In genomic region chr9:100472725-100473261, GRCh38 we compare ENCODE assay signal across 8 cellular contexts. TPM values are rescaled to one million over a fixed set of nuclear protein-coding genes. Genes with fewer than 3 reads are reported as not detected.
DNase-seq lines count a peak whose midpoint lies in the region; ATAC-seq and TF ChIP-seq lines count a peak whose summit lies in the region.

TMEFF1 (plus strand) TSS chr9:100473149; CDS start chr9:100473545, 396 bp downstream.

- POLR2A ChIA-PET in CD4-positive, alpha-beta memory T cell (lab: Charles Lee; ENCODE audit: partially characterized antibody): no interaction called here
- POLR2A ChIA-PET in WTC11 (lab: Charles Lee): interaction anchor here (0.5 to 1.4 kb wide), 8 partner anchors 17 to 139 kb away, joined by 3 to 5 read pairs (median 3); partner anchors contain the start of genes MSANTD3 and TEX10

- H3K27me3 Mint-ChIP-seq in CD4-positive, alpha-beta memory T cell: peaks cover 25% of the 10 kb centered on the region in 2 donors
- no peaks in the 10 kb centered on the region for H3K27me3 Mint-ChIP-seq in WTC11 (ENCODE audit: low read depth)

- H3K27ac ChIP-seq in CD4-positive, alpha-beta memory T cell (ENCODE audit: low read depth, low read length): no peak within 1 kb of the TSS
- no peak within 1 kb of the TSS for H3K27ac ChIP-seq in coronary artery
- no peak within 1 kb of the TSS for H3K27ac ChIP-seq in right lobe of liver

- no peaks in the 10 kb centered on the region for H3K36me3 ChIP-seq in CD4-positive, alpha-beta memory T cell (ENCODE audit: insufficient read depth, low read length)
- no peaks in the 10 kb centered on the region for H3K36me3 ChIP-seq in right lobe of liver

- peak within 1 kb of the TSS in 1 of 2 donors; percentile 35 for H3K4me3 ChIP-seq in CD4-positive, alpha-beta memory T cell (ENCODE audit: low read length in 2 of 2)
- peak within 1 kb of the TSS; percentile 73 for H3K4me3 ChIP-seq in coronary artery
- H3K4me3 ChIP-seq in right lobe of liver: peak within 1 kb of the TSS; percentile 25 to 43 (median 30)

- H3K9me3 Mint-ChIP-seq in CD4-positive, alpha-beta memory T cell: no peaks in the 10 kb centered on the region
- H3K9me3 Mint-ChIP-seq in WTC11: no peaks in the 10 kb centered on the region

- no peak for TF ChIP-seq POLR2A in right lobe of liver (IDR thresholded peaks at IDR 0.05)

- no peak for TF ChIP-seq CTCF in WTC11 (IDR thresholded peaks at IDR 0.05)
- no peak for TF ChIP-seq CTCF in coronary artery (IDR thresholded peaks at IDR 0.05)
- peak in 1 of 4 donors; percentile 6 for TF ChIP-seq CTCF in right lobe of liver (IDR thresholded peaks at IDR 0.05)

- H3K27me3 ChIP-seq in CD4-positive, alpha-beta memory T cell (ENCODE audit: insufficient read depth, low read length): peaks cover 15% of the 10 kb centered on the region
- no peaks in the 10 kb centered on the region for H3K27me3 ChIP-seq in right lobe of liver

- ATAC-seq in GM21447 (IDR thresholded peaks at IDR 0.05; ENCODE audit: unreplicated experiment) (peak; percentile 34), WTC11 (peak; percentile 85), right lobe of liver (peak; percentile 24 to 66 (median 36))

- H3K4me3 Mint-ChIP-seq in CD4-positive, alpha-beta memory T cell: peak within 1 kb of the TSS; percentile 67 to 85 (median 80)
- H3K4me3 Mint-ChIP-seq in WTC11: peak within 1 kb of the TSS; percentile 96

- peaks cover 2 to 10% (median 7%) of the 10 kb centered on the region in 4 donors for H3K4me1 Mint-ChIP-seq in CD4-positive, alpha-beta memory T cell
- H3K4me1 Mint-ChIP-seq in WTC11: peaks cover 42% of the 10 kb centered on the region

- 32% methylated on average over 4 of the region's 51 CpGs for WGBS in right lobe of liver (ENCODE audit: insufficient coverage, low coverage, low lambda C conversion rate, missing lambda C conversion rate)

- peak in 4 of 5 donors; percentile 6 to 39 (median 10) for DNase-seq in CD4-positive, alpha-beta memory T cell
- DNase-seq in M059J (ENCODE audit: low read depth) (peak; percentile 41), WTC11 (ENCODE audit: low spot score) (peak; percentile 87), coronary artery (ENCODE audit: low spot score) (no peak), right lobe of liver (peak in 1 of 3 donors; percentile 37), posterior vena cava (ENCODE audit: low spot score) (no peak)
- DNase-seq in stimulated activated CD4-positive, alpha-beta T cell treated with anti-CD3 and anti-CD28 coated beads, TNF-alpha, amount 100 ng/mL, for 48 hours (ENCODE audit: low read depth in 3 of 3): peak in 2 of 3 donors; percentile 8 to 43

- H3K36me3 Mint-ChIP-seq in CD4-positive, alpha-beta memory T cell: peaks cover 0 to 2% of the 10 kb centered on the region in 2 donors
- no peaks in the 10 kb centered on the region for H3K36me3 Mint-ChIP-seq in WTC11

- H3K4me1 ChIP-seq in CD4-positive, alpha-beta memory T cell (ENCODE audit: insufficient read depth, low read length): no peaks in the 10 kb centered on the region
- peaks cover 0 to 3% (median 0%) of the 10 kb centered on the region in 4 donors for H3K4me1 ChIP-seq in right lobe of liver

- H3K9me3 ChIP-seq in CD4-positive, alpha-beta memory T cell (ENCODE audit: control insufficient read depth in 1 of 2, low read length in 2 of 2): no peaks in the 10 kb centered on the region
- H3K9me3 ChIP-seq in right lobe of liver: no peaks in the 10 kb centered on the region

- H3K27ac Mint-ChIP-seq in CD4-positive, alpha-beta memory T cell: no peak within 1 kb of the TSS
- H3K27ac Mint-ChIP-seq in WTC11: peak within 1 kb of the TSS; percentile 93

- CTCF ChIA-PET in CD4-positive, alpha-beta memory T cell (lab: Charles Lee; ENCODE audit: partially characterized antibody): no interaction called here
- CTCF ChIA-PET in WTC11 (lab: Charles Lee): interaction anchor here (0.7 to 1.1 kb wide), 13 partner anchors 10 to 148 kb away, joined by 3 to 8 read pairs (median 4); no protein-coding TSS in a partner anchor

- intact Hi-C loops in CD4-positive, alpha-beta memory T cell (cut with micrococcal nuclease): no loop called here
- intact Hi-C loops in right lobe of liver (cut with DNase I) (no loop called here), posterior vena cava (cut with DNase I) (no loop called here)

TF ChIP-seq in WTC11, 78 proteins besides CTCF, POLR2A, EP300 and RAD21:
- TF ChIP-seq IRF2 (CRISPR knock-in tag; IDR thresholded peaks at IDR 0.05; ENCODE audit: borderline replicate concordance, low read depth) (0 out of 2 replicates have a peak, but pooled peaks have one; percentile 16), E2F1 (CRISPR knock-in tag; IDR thresholded peaks at IDR 0.05) (no peak), SP1 (CRISPR knock-in tag; conservative IDR thresholded peaks at IDR 0.05) (peak; percentile 69), USF2 (CRISPR knock-in tag; IDR thresholded peaks at IDR 0.05) (peak; percentile 75)

RNA-seq across cellular contexts. Expression of gene TMEFF1, which starts in this region (rescaled TPM):
- total RNA-seq in CD4-positive, alpha-beta memory T cell: not detected
- not detected for polyA plus RNA-seq in CD4-positive, alpha-beta memory T cell
- 0.05 and 4.0 TPM in 2 replicates for total RNA-seq in M059J (2014; rRNA removed; shearing (Covaris generic))
- total RNA-seq in WTC11 (2021): 62.7 to 66.5 TPM (median 66.2 TPM) in 3 replicates
- under 1 TPM in 2 of 6 experiments, not detected in 4; 0.09 to 0.24 TPM for total RNA-seq in right lobe of liver
- total RNA-seq in posterior vena cava: 1 to 10 TPM in 1 of 2 donors, under 1 TPM in 1; 0.37 to 1.5 TPM

Comparison
In these comparisons a context has a peak if more than half of its experiments do, and no peak if none do; other contexts are left out.
1. RNA of gene TMEFF1 (total RNA-seq): 62.7 to 66.5 TPM in WTC11; 0.05 to 4.0 TPM in M059J, 0.37 to 1.5 TPM in posterior vena cava, not detected in CD4-positive, alpha-beta memory T cell and 0.09 to 0.24 TPM in right lobe of liver; every median in the first group is over 10 times any median in the second.
2. Peak in DNase-seq in CD4-positive, alpha-beta memory T cell; RNA of the gene not detected or under 1 TPM.
3. Peak in ATAC-seq and H3K4me3 ChIP-seq in right lobe of liver; RNA of the gene not detected or under 1 TPM.
4. DNase-seq: peak in M059J (single experiment), WTC11 (single experiment) and stimulated activated CD4-positive, alpha-beta T cell treated with anti-CD3 and anti-CD28 coated beads, TNF-alpha, amount 100 ng/mL, for 48 hours (2 of 3); none in coronary artery (single experiment) and posterior vena cava (single experiment).
5. ATAC-seq: peak in every context shown above with its lines; median percentile 85 in WTC11; 36 in right lobe of liver; 34 in GM21447.